8 cellular contexts compared by ENCODE assay signal in genomic region chr12:49129332-49130150, GRCh38. TPM values are rescaled to one million over a fixed set of nuclear protein-coding genes. Genes with fewer than 3 reads are reported as not detected.
A peak's percentile ranks its signal among the peaks of the same experiment; 100 is the strongest.
DNase-seq lines count a peak whose midpoint lies in the region; ATAC-seq and TF ChIP-seq lines count a peak whose summit lies in the region.

No MANE protein-coding gene starts in this region.

- H3K9me3 Mint-ChIP-seq in chondrocyte (ENCODE audit: low read depth), result no peaks in the 10 kb centered on the region

- CTCF ChIA-PET in GM10248 (lab: Yijun Ruan, JAX), result interaction anchor here (0.6 to 7.3 kb wide), 21 partner anchors 7 to 225 kb away, joined by 3 to 85 read pairs (median 6); partner anchors contain the start of genes DHH, LMBR1L, RHEBL1 and TUBA1A

- no peaks in the 10 kb centered on the region for H3K27me3 ChIP-seq in ACC112 (ENCODE audit: insufficient read depth, low read length)
- no peaks in the 10 kb centered on the region for H3K27me3 ChIP-seq in mucosa of stomach (ENCODE audit: control insufficient read depth, insufficient read depth, low read length)

- H3K36me3 ChIP-seq in ACC112 (ENCODE audit: insufficient read depth, low read length), result peaks cover 30% of the 10 kb centered on the region
- H3K36me3 ChIP-seq in mucosa of stomach (ENCODE audit: control insufficient read depth, insufficient read depth, low read length), result peaks cover 9% of the 10 kb centered on the region

- no peak for ATAC-seq in GM18511 (IDR thresholded peaks at IDR 0.05; ENCODE audit: unreplicated experiment)
- ATAC-seq in HG03520 (IDR thresholded peaks at IDR 0.05; ENCODE audit: unreplicated experiment), result no peak

- POLR2A ChIA-PET in GM10248 (lab: Yijun Ruan, JAX), result interaction anchor here (0.6 to 2.9 kb wide), 15 partner anchors 8 to 195 kb away, joined by 3 to 18 read pairs (median 4); partner anchors contain the start of genes RHEBL1, TUBA1A and TUBA1C

- H3K79me2 ChIP-seq in ACC112 (ENCODE audit: control insufficient read depth, insufficient read depth, low read length, unreplicated experiment), result peaks cover 54% of the 10 kb centered on the region

- peak overlapping the region; percentile 93 for H3K4me3 Mint-ChIP-seq in chondrocyte (ENCODE audit: unreplicated experiment)

- no peak for TF ChIP-seq CTCF in LNCaP clone FGC (IDR thresholded peaks at IDR 0.05; ENCODE audit: control insufficient read depth, extremely low read depth, insufficient read depth)
- TF ChIP-seq CTCF in chondrocyte (IDR thresholded peaks at IDR 0.05), result no peak
- no peak for TF ChIP-seq CTCF in GM10248 (IDR thresholded peaks at IDR 0.05; ENCODE audit: control extremely low read depth, extremely low read depth, low read depth, missing control alignments)

- H3K4me1 Mint-ChIP-seq in chondrocyte (ENCODE audit: low read depth), result peaks cover 43% of the 10 kb centered on the region

- peak overlapping the region; percentile 99 for H3K27ac Mint-ChIP-seq in chondrocyte (ENCODE audit: unreplicated experiment)

- peaks cover 36% of the 10 kb centered on the region for H3K36me3 Mint-ChIP-seq in chondrocyte (ENCODE audit: low read depth)

- H3K4me1 ChIP-seq in ACC112 (ENCODE audit: control insufficient read depth, insufficient read depth, low read length, unreplicated experiment) (peaks cover 28% of the 10 kb centered on the region), mucosa of stomach (ENCODE audit: control insufficient read depth, insufficient read depth, low read length) (peaks cover 16% of the 10 kb centered on the region)

- H3K27me3 Mint-ChIP-seq in chondrocyte (ENCODE audit: low read depth), result no peaks in the 10 kb centered on the region

- H2AFZ ChIP-seq in ACC112 (ENCODE audit: low read length, unreplicated experiment), result no peak overlapping the region

- H3K4me3 ChIP-seq in ACC112 (ENCODE audit: low read depth, low read length) (peak overlapping the region; percentile 97), LNCaP clone FGC (ENCODE audit: low read depth, low read length) (peak overlapping the region; percentile 86), mucosa of stomach (ENCODE audit: low read length) (peak overlapping the region; percentile 80)

- H3K9ac ChIP-seq in mucosa of stomach (ENCODE audit: low read length), result peak overlapping the region; percentile 96

- H3K27ac ChIP-seq in ACC112 (ENCODE audit: low read depth, low read length), result peak overlapping the region; percentile 98

- no peaks in the 10 kb centered on the region for H3K9me3 ChIP-seq in mucosa of stomach (ENCODE audit: control insufficient read depth, low read length)

- DNase-seq in LNCaP clone FGC (ENCODE audit: low read depth) (no peak), chondrocyte (ENCODE audit: low spot score) (no peak), NCI-H526 treated with DMSO at 0.1 percent for 48 hours (lab: John Stamatoyannopoulos, UW) (no peak), GM10248 (ENCODE audit: extremely low spot score) (no peak)

RNA-seq across cellular contexts. Expression of gene TUBA1B, which starts 1.7 kb away (rescaled TPM):
- total RNA-seq in chondrocyte, result 544 to 857 TPM (median 551 TPM) in 3 replicates

RNA-seq across cellular contexts. Expression of gene LMBR1L, which starts 18.9 kb away (rescaled TPM):
- 37.0 to 47.3 TPM (median 46.9 TPM) in 3 replicates for total RNA-seq in chondrocyte

RNA-seq across cellular contexts. Expression of gene DHH, which starts 34.9 kb away (rescaled TPM):
- 0.07 TPM in 1 of 3 replicates, not detected in the others for total RNA-seq in chondrocyte

RNA-seq across cellular contexts. Expression of gene TUBA1A, which starts 59.3 kb away (rescaled TPM):
- 431 to 551 TPM (median 437 TPM) in 3 replicates for total RNA-seq in chondrocyte

RNA-seq across cellular contexts. Expression of gene RHEBL1, which starts 59.8 kb away (rescaled TPM):
- total RNA-seq in chondrocyte, result 0.64 to 0.95 TPM in 2 of 3 replicates, not detected in the other
